In the genomic region with DNA sequence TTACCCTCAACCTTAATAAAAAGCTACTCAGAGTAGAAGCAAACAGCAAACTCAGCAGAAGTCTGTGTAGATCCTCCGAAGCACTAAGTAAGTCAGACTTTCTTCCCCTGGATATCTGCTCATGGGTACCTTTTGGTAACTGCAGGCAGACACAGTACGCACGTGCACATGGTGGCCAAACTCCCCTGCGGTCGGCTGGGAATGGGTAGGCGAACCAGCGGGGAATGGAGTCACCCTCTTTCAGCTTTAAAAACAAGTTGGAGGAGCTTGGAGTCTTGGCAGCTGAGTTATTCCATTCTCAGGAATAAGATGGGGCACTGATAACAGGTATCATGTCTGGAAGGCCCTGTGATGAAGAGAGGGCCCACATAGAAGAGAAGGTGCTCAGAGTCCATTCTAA, we compare ENCODE assay signal across 24 cellular contexts. TPM values are rescaled to one million over a fixed set of nuclear protein-coding genes. Genes with fewer than 3 reads are reported as not detected.
DNase-seq lines count a peak whose midpoint lies in the region; ATAC-seq and TF ChIP-seq lines count a peak whose summit lies in the region.
"Had no signal": no experiment of that assay in that cellular context is flagged by ENCODE, and none has a peak within 500 bp of the region (broad histone marks: within the 10 kb centered on the region; RNA-seq: fewer than 3 reads in every experiment).

No MANE protein-coding gene starts in this region.

- peaks cover 36% of the 10 kb centered on the region for H3K4me1 ChIP-seq in left ventricle myocardium inferior
- H3K4me1 ChIP-seq: HAP-1 had no signal

- intact Hi-C loops in cardiac septum (cut with DNase I) (no loop called here), left ventricle myocardium inferior (cut with micrococcal nuclease) (loop anchor here (5.0 kb wide), 2 partner anchors 53 to 183 kb away; no protein-coding TSS in a partner anchor), posterior vena cava (cut with DNase I) (loop anchor here (5.0 kb wide), 3 partner anchors 48 to 183 kb away; a partner anchor contains a TSS)

- no peak overlapping the region for H3K4me3 ChIP-seq in left ventricle myocardium inferior
- H3K4me3 ChIP-seq: GM23248, HAP-1, Peyer's patch, SJSA1 had no signal

- no peak overlapping the region for H3K27ac ChIP-seq in left ventricle myocardium inferior (replicated peaks)
- H3K27ac ChIP-seq: GM23248, HL-60, Peyer's patch, SJSA1 had no signal

- TF ChIP-seq CTCF in left ventricle myocardium inferior (IDR thresholded peaks at IDR 0.05; ENCODE audit: borderline replicate concordance): no peak

- peaks cover 40% of the 10 kb centered on the region for H3K4me1 Mint-ChIP-seq in T-helper 17 cell

- peak; percentile 60 for DNase-seq in cardiac septum (ENCODE audit: low spot score)
- no peak for DNase-seq in left ventricle myocardium inferior
- no peak for DNase-seq in T-helper 17 cell
- DNase-seq in posterior vena cava (ENCODE audit: low spot score): peak; percentile 50
- DNase-seq in NCI-H1105 treated with DMSO at 0.1 percent for 48 hours (lab: John Stamatoyannopoulos, UW): no peak
- DNase-seq in NCI-H2227 (lab: John Stamatoyannopoulos, UW; ENCODE audit: unreplicated experiment): no peak
- DNase-seq in NCI-H446 treated with DMSO at 0.1 percent for 48 hours (lab: John Stamatoyannopoulos, UW): no peak
- DNase-seq: Calu3; CD4-positive, alpha-beta T cell; DMS153; GM23248; KBM-7; NCI-H1092 treated with DMSO at 0.1 percent for 48 hours; NCI-H146; NCI-H2029 treated with DMSO at 0.1 percent for 48 hours; NCI-H2171; NCI-H526 had no signal

- H3K4me3 Mint-ChIP-seq in T-helper 17 cell: no peak overlapping the region
- H3K4me3 Mint-ChIP-seq: CD4-positive, alpha-beta T cell had no signal

- no peaks in the 10 kb centered on the region for H3K36me3 Mint-ChIP-seq in T-helper 17 cell (ENCODE audit: low read depth)

- no peaks in the 10 kb centered on the region for H3K36me3 ChIP-seq in left ventricle myocardium inferior
- H3K36me3 ChIP-seq: HAP-1, Peyer's patch had no signal

- H3K9me3 ChIP-seq in left ventricle myocardium inferior (replicated peaks): no peaks in the 10 kb centered on the region
- no peaks in the 10 kb centered on the region for H3K9me3 ChIP-seq in T-helper 17 cell (ENCODE audit: control insufficient read depth, low read length, poor library complexity, severe bottlenecking)
- H3K9me3 ChIP-seq: HAP-1, Peyer's patch, SJSA1 had no signal

- H3K27ac Mint-ChIP-seq in T-helper 17 cell: peak overlapping the region; percentile 56
- H3K27ac Mint-ChIP-seq: CD4-positive, alpha-beta T cell had no signal

- H3K27me3 ChIP-seq in left ventricle myocardium inferior (ENCODE audit: low read depth): no peaks in the 10 kb centered on the region
- H3K27me3 ChIP-seq: Peyer's patch, SJSA1 had no signal

- ATAC-seq in T-helper 17 cell: no peak
- ATAC-seq: HepG2, Right ventricle myocardium inferior had no signal

- no peaks in the 10 kb centered on the region for H3K27me3 Mint-ChIP-seq in T-helper 17 cell
- H3K27me3 Mint-ChIP-seq: CD4-positive, alpha-beta T cell had no signal

RNA-seq across cellular contexts. Expression of a gene that starts 16.3 kb away (rescaled TPM):
- 6.8 TPM for total RNA-seq in cardiac septum
- 9.0 TPM for total RNA-seq in left ventricle myocardium inferior
- 10 to 100 TPM; 50.8 to 69.9 TPM for total RNA-seq in T-helper 17 cell
- 10 to 100 TPM; 21.3 to 26.2 TPM for total RNA-seq in posterior vena cava
- total RNA-seq: OCI-LY7 had no signal

RNA-seq across cellular contexts. Expression of a gene that starts 47.1 kb away (rescaled TPM):
- total RNA-seq in cardiac septum (11.6 TPM), left ventricle myocardium inferior (6.2 TPM), T-helper 17 cell (10 to 100 TPM; 11.6 to 21.5 TPM), posterior vena cava (10 to 100 TPM in 1 of 2 donors, 1 to 10 TPM in 1; 9.9 to 16.3 TPM)

Comparison
In these comparisons a context has a peak if more than half of its experiments do, and no peak if none do; other contexts are left out.
1. DNase-seq: peak in cardiac septum (single experiment) and posterior vena cava (single experiment); none in left ventricle myocardium inferior (single experiment), T-helper 17 cell (0 of 3), NCI-H1105 treated with DMSO at 0.1 percent for 48 hours (single experiment), NCI-H2227 (single experiment) and NCI-H446 treated with DMSO at 0.1 percent for 48 hours (single experiment).